In genomic region chr12:131046813-131047788, GRCh38 we compare ENCODE assay signal across 10 cellular contexts.
A peak's percentile ranks its signal among the peaks of the same experiment; 100 is the strongest.
DNase-seq lines count a peak whose midpoint lies in the region; ATAC-seq and TF ChIP-seq lines count a peak whose summit lies in the region.
"Had no signal": no experiment of that assay in that cellular context is flagged by ENCODE, and none has a peak within 500 bp of the region (broad histone marks: within the 10 kb centered on the region; RNA-seq: fewer than 3 reads in every experiment).

No MANE protein-coding gene starts in this region.

- peaks cover 28% of the 10 kb centered on the region for H3K4me1 ChIP-seq in suprapubic skin
- H3K4me1 ChIP-seq: breast epithelium had no signal

- TF ChIP-seq EP300 in suprapubic skin (IDR thresholded peaks at IDR 0.05) = no peak

- H3K4me3 ChIP-seq in suprapubic skin = no peak overlapping the region

- ATAC-seq in activated T-cell treated with anti-CD3 and anti-CD28 coated beads, Interleukin-2, amount 50 U/mL, for 72 hours (replicated peaks in 1 of 2) = peak; percentile 11 to 23
- ATAC-seq in left cardiac atrium (peak; percentile 48 to 50), GM18505 (IDR thresholded peaks at IDR 0.05; ENCODE audit: unreplicated experiment) (no peak)

- H3K27ac Mint-ChIP-seq in activated T-cell treated with anti-CD3 and anti-CD28 coated beads, Interleukin-2, amount 50 U/mL, for 72 hours = no peak overlapping the region

- H3K4me1 Mint-ChIP-seq in activated T-cell treated with anti-CD3 and anti-CD28 coated beads, Interleukin-2, amount 50 U/mL, for 72 hours (ENCODE audit: low read depth) = no peaks in the 10 kb centered on the region

- H3K27me3 Mint-ChIP-seq in activated T-cell treated with anti-CD3 and anti-CD28 coated beads, Interleukin-2, amount 50 U/mL, for 72 hours (ENCODE audit: low read depth) = no peaks in the 10 kb centered on the region

- no peak for TF ChIP-seq CTCF in suprapubic skin (IDR thresholded peaks at IDR 0.05)

- no peak for DNase-seq in activated T-cell treated with anti-CD3 and anti-CD28 coated beads, Interleukin-2, amount 50 U/mL, for 72 hours
- no peak for DNase-seq in activated T-cell treated with anti-CD3 and anti-CD28 coated beads, Interleukin-2, amount 50 U/mL, for 48 hours
- DNase-seq in RPMI8226 = peak; percentile 17
- DNase-seq in left cardiac atrium = peak; percentile 66
- peak in 1 of 2 donors; percentile 74 for DNase-seq in suprapubic skin (ENCODE audit: low spot score in 2 of 2)
- no peak for DNase-seq in ecto neural progenitor cell (ENCODE audit: low spot score)
- no peak for DNase-seq in AG08396 (ENCODE audit: low spot score)
- DNase-seq: NCI-H2081 treated with DMSO at 0.1 percent for 48 hours had no signal

- no peaks in the 10 kb centered on the region for H3K9me3 ChIP-seq in suprapubic skin
- H3K9me3 ChIP-seq: breast epithelium had no signal

- H3K9me3 Mint-ChIP-seq in activated T-cell treated with anti-CD3 and anti-CD28 coated beads, Interleukin-2, amount 50 U/mL, for 72 hours = no peaks in the 10 kb centered on the region

- WGBS in suprapubic skin = 61% methylated on average over 14 of the region's 19 CpGs

- TF ChIP-seq POLR2A in suprapubic skin (IDR thresholded peaks at IDR 0.05) (no peak), GM18505 (IDR thresholded peaks at IDR 0.05; ENCODE audit: borderline replicate concordance, extremely low read depth, insufficient read depth, insufficient read length) (no peak)

- H3K36me3 Mint-ChIP-seq in activated T-cell treated with anti-CD3 and anti-CD28 coated beads, Interleukin-2, amount 50 U/mL, for 72 hours (ENCODE audit: insufficient read depth in 2 of 2) = no peaks in the 10 kb centered on the region

- peak overlapping the region; percentile 73 for H3K27ac ChIP-seq in suprapubic skin

- no peak overlapping the region for H3K4me3 Mint-ChIP-seq in activated T-cell treated with anti-CD3 and anti-CD28 coated beads, Interleukin-2, amount 50 U/mL, for 72 hours

- intact Hi-C loops in left cardiac atrium (cut with DNase I) = no loop called here

- H3K27me3 ChIP-seq in suprapubic skin = peaks cover 17% of the 10 kb centered on the region
- H3K27me3 ChIP-seq: breast epithelium had no signal

- no peaks in the 10 kb centered on the region for H3K36me3 ChIP-seq in suprapubic skin
- H3K36me3 ChIP-seq: breast epithelium had no signal

Comparison
In these comparisons a context has a peak if more than half of its experiments do, and no peak if none do; other contexts are left out.
1. DNase-seq: peak in RPMI8226 (single experiment) and left cardiac atrium (single experiment); none in activated T-cell treated with anti-CD3 and anti-CD28 coated beads, Interleukin-2, amount 50 U/mL, for 72 hours (0 of 2), activated T-cell treated with anti-CD3 and anti-CD28 coated beads, Interleukin-2, amount 50 U/mL, for 48 hours (0 of 2), ecto neural progenitor cell (single experiment) and AG08396 (single experiment).